In the genomic region with DNA sequence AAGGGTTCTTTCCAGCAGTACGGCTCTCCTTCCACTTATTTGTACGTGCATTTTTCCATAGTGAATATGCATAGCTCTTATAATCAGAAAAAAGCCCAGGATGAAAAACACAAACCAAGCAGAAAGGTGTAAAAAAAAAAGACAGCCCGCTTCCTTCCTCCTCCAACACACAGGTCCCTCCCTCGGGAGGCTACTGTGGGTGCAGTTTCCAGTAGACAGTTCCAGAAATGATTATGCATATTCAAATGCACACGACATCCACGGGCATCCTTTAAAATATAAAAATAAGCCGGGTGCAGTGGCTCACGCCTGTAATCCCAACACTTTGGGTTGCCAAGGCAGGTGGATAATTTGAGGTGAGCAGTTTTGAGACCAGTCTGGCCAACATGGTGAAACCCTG, we compare ENCODE assay signal across 18 cellular contexts. TPM values are rescaled to one million over a fixed set of nuclear protein-coding genes. Genes with fewer than 3 reads are reported as not detected.
DNase-seq lines count a peak whose midpoint lies in the region; ATAC-seq and TF ChIP-seq lines count a peak whose summit lies in the region.
"Had no signal": no experiment of that assay in that cellular context is flagged by ENCODE, and none has a peak within 500 bp of the region (broad histone marks: within the 10 kb centered on the region; RNA-seq: fewer than 3 reads in every experiment).

No MANE protein-coding gene starts in this region.

- CTCF ChIA-PET in activated CD8-positive, alpha-beta T cell treated with anti-CD3 and anti-CD28 coated beads, Interleukin-2, amount 10 ng/mL, durations not matched to agents 7 days and 5 days (lab: Charles Lee): interaction anchor here (1.0 to 4.1 kb wide), 3 partner anchors 9 to 126 kb away, joined by 3 to 38 read pairs (median 12); no protein-coding TSS in a partner anchor

- no peak overlapping the region for H3K4me3 Mint-ChIP-seq in activated T-cell treated with anti-CD3 and anti-CD28 coated beads, Interleukin-2, amount 50 U/mL, for 24 hours
- no peak overlapping the region for H3K4me3 Mint-ChIP-seq in activated T-cell treated with anti-CD3 and anti-CD28 coated beads, Interleukin-2, amount 50 U/mL, for 4 hours
- no peak overlapping the region for H3K4me3 Mint-ChIP-seq in activated CD8-positive, alpha-beta T cell treated with anti-CD3 and anti-CD28 coated beads, Interleukin-2, amount 10 ng/mL, durations not matched to agents 7 days and 5 days
- H3K4me3 Mint-ChIP-seq: activated naive CD4-positive, alpha-beta T cell treated with anti-CD3 and anti-CD28 coated beads, Interleukin-2, amount 50 U/mL, for 24 hours; neural crest cell had no signal

- POLR2A ChIA-PET in activated CD8-positive, alpha-beta T cell treated with anti-CD3 and anti-CD28 coated beads, Interleukin-2, amount 10 ng/mL, durations not matched to agents 7 days and 5 days (lab: Charles Lee): interaction anchor here (0.8 kb wide), 1 partner anchor 33 kb away, joined by 4 read pairs; no protein-coding TSS in a partner anchor

- H3K4me1 Mint-ChIP-seq in activated T-cell treated with anti-CD3 and anti-CD28 coated beads, Interleukin-2, amount 50 U/mL, for 24 hours (ENCODE audit: low read depth): peaks cover 24% of the 10 kb centered on the region
- peaks cover 15% of the 10 kb centered on the region for H3K4me1 Mint-ChIP-seq in activated T-cell treated with anti-CD3 and anti-CD28 coated beads, Interleukin-2, amount 50 U/mL, for 4 hours (ENCODE audit: low read depth)
- peaks cover 27% of the 10 kb centered on the region for H3K4me1 Mint-ChIP-seq in activated CD8-positive, alpha-beta T cell treated with anti-CD3 and anti-CD28 coated beads, Interleukin-2, amount 10 ng/mL, durations not matched to agents 7 days and 5 days (ENCODE audit: low read depth)

- H3K27ac ChIP-seq in sigmoid colon: peak overlapping the region; percentile 50 to 75 (median 60)
- H3K27ac ChIP-seq: breast epithelium, SJCRH30 had no signal

- H3K9me3 Mint-ChIP-seq in activated T-cell treated with anti-CD3 and anti-CD28 coated beads, Interleukin-2, amount 50 U/mL, for 24 hours: no peaks in the 10 kb centered on the region
- no peaks in the 10 kb centered on the region for H3K9me3 Mint-ChIP-seq in activated T-cell treated with anti-CD3 and anti-CD28 coated beads, Interleukin-2, amount 50 U/mL, for 4 hours
- H3K9me3 Mint-ChIP-seq in activated CD8-positive, alpha-beta T cell treated with anti-CD3 and anti-CD28 coated beads, Interleukin-2, amount 10 ng/mL, durations not matched to agents 7 days and 5 days (ENCODE audit: insufficient read depth): no peaks in the 10 kb centered on the region
- H3K9me3 Mint-ChIP-seq: activated naive CD4-positive, alpha-beta T cell treated with anti-CD3 and anti-CD28 coated beads, Interleukin-2, amount 50 U/mL, for 24 hours; effector memory CD8-positive, alpha-beta T cell; neural crest cell had no signal

- no peak overlapping the region for H3K4me3 ChIP-seq in sigmoid colon
- H3K4me3 ChIP-seq: breast epithelium, SJCRH30 had no signal

- WGBS in sigmoid colon, 2 donors: 53 to 72% methylated on average over 8 of the region's 8 CpGs

- H3K27ac Mint-ChIP-seq in activated T-cell treated with anti-CD3 and anti-CD28 coated beads, Interleukin-2, amount 50 U/mL, for 24 hours: peak overlapping the region; percentile 60
- H3K27ac Mint-ChIP-seq in activated CD8-positive, alpha-beta T cell treated with anti-CD3 and anti-CD28 coated beads, Interleukin-2, amount 10 ng/mL, durations not matched to agents 7 days and 5 days: peak overlapping the region; percentile 72
- H3K27ac Mint-ChIP-seq: activated naive CD4-positive, alpha-beta T cell treated with anti-CD3 and anti-CD28 coated beads, Interleukin-2, amount 50 U/mL, for 24 hours had no signal

- no peaks in the 10 kb centered on the region for H3K27me3 ChIP-seq in sigmoid colon
- H3K27me3 ChIP-seq: breast epithelium, SJCRH30 had no signal

- H3K27me3 Mint-ChIP-seq in activated T-cell treated with anti-CD3 and anti-CD28 coated beads, Interleukin-2, amount 50 U/mL, for 24 hours: no peaks in the 10 kb centered on the region
- H3K27me3 Mint-ChIP-seq in activated T-cell treated with anti-CD3 and anti-CD28 coated beads, Interleukin-2, amount 50 U/mL, for 4 hours (ENCODE audit: low read depth): no peaks in the 10 kb centered on the region
- H3K27me3 Mint-ChIP-seq in activated CD8-positive, alpha-beta T cell treated with anti-CD3 and anti-CD28 coated beads, Interleukin-2, amount 10 ng/mL, durations not matched to agents 7 days and 5 days (ENCODE audit: low read depth): no peaks in the 10 kb centered on the region
- H3K27me3 Mint-ChIP-seq: activated naive CD4-positive, alpha-beta T cell treated with anti-CD3 and anti-CD28 coated beads, Interleukin-2, amount 50 U/mL, for 24 hours; effector memory CD8-positive, alpha-beta T cell had no signal

- ATAC-seq in activated T-cell treated with anti-CD3 and anti-CD28 coated beads, Interleukin-2, amount 50 U/mL, for 4 hours: no peak
- ATAC-seq in HG02610 (IDR thresholded peaks at IDR 0.05; ENCODE audit: unreplicated experiment): peak; percentile 48
- ATAC-seq in activated CD8-positive, alpha-beta T cell treated with anti-CD3 and anti-CD28 coated beads, Interleukin-2, amount 10 ng/mL, durations not matched to agents 7 days and 5 days: no peak
- ATAC-seq in GM18907 (IDR thresholded peaks at IDR 0.05; ENCODE audit: unreplicated experiment): no peak
- ATAC-seq: effector memory CD8-positive, alpha-beta T cell had no signal

- peaks cover 60% of the 10 kb centered on the region for H3K36me3 Mint-ChIP-seq in activated T-cell treated with anti-CD3 and anti-CD28 coated beads, Interleukin-2, amount 50 U/mL, for 24 hours (ENCODE audit: low read depth)
- peaks cover 14% of the 10 kb centered on the region for H3K36me3 Mint-ChIP-seq in activated T-cell treated with anti-CD3 and anti-CD28 coated beads, Interleukin-2, amount 50 U/mL, for 4 hours (ENCODE audit: insufficient read depth)
- H3K36me3 Mint-ChIP-seq in activated CD8-positive, alpha-beta T cell treated with anti-CD3 and anti-CD28 coated beads, Interleukin-2, amount 10 ng/mL, durations not matched to agents 7 days and 5 days (ENCODE audit: low read depth): peaks cover 28% of the 10 kb centered on the region

- TF ChIP-seq CTCF in sigmoid colon (IDR thresholded peaks at IDR 0.05): no peak

- intact Hi-C loops in sigmoid colon (cut with DNase I): no loop called here

- no peak for TF ChIP-seq POLR2A in sigmoid colon (IDR thresholded peaks at IDR 0.05)

- no peak for TF ChIP-seq EP300 in sigmoid colon (IDR thresholded peaks at IDR 0.05)

- peaks cover 26 to 51% (median 38%) of the 10 kb centered on the region in 4 donors for H3K36me3 ChIP-seq in sigmoid colon

- H3K4me1 ChIP-seq in sigmoid colon: peaks cover 0 to 81% (median 63%) of the 10 kb centered on the region in 4 donors
- H3K4me1 ChIP-seq: breast epithelium, SJCRH30 had no signal

- no peak for DNase-seq in activated T-cell treated with anti-CD3 and anti-CD28 coated beads, Interleukin-2, amount 50 U/mL, for 24 hours
- DNase-seq in activated T-cell treated with anti-CD3 and anti-CD28 coated beads, Interleukin-2, amount 50 U/mL, for 4 hours: no peak
- DNase-seq in activated CD8-positive, alpha-beta T cell treated with anti-CD3 and anti-CD28 coated beads, Interleukin-2, amount 10 ng/mL, durations not matched to agents 7 days and 5 days: no peak
- no peak for DNase-seq in sigmoid colon
- no peak for DNase-seq in DMS53 (lab: John Stamatoyannopoulos, UW)
- no peak for DNase-seq in superior temporal gyrus (ENCODE audit: extremely low spot score)
- DNase-seq: ACHN; effector memory CD8-positive, alpha-beta T cell; HCEC 1CT; kidney glomerular epithelial cell; MM.1S; NCI-H187; SJCRH30 had no signal

- H3K9me3 ChIP-seq in sigmoid colon: no peaks in the 10 kb centered on the region
- H3K9me3 ChIP-seq: breast epithelium, SJCRH30 had no signal

RNA-seq across cellular contexts. Expression of a gene that starts 59.9 kb away (rescaled TPM):
- 10 to 100 TPM; 45.4 to 55.2 (median 48.4) TPM for total RNA-seq in activated T-cell treated with anti-CD3 and anti-CD28 coated beads, Interleukin-2, amount 50 U/mL, for 4 hours
- 10 to 100 TPM; 46.1 to 52.1 TPM for total RNA-seq in activated CD8-positive, alpha-beta T cell treated with anti-CD3 and anti-CD28 coated beads, Interleukin-2, amount 10 ng/mL, durations not matched to agents 7 days and 5 days
- 100 to 1,000 TPM in 1 of 4 donors, 10 to 100 TPM in 3; 32.5 to 187 (median 59.9) TPM for total RNA-seq in sigmoid colon
- polyA plus RNA-seq in sigmoid colon: 10 to 100 TPM; 12.6 to 61.8 (median 19.9) TPM
